In genomic region chr6:73134588-73134987, GRCh38 we compare ENCODE assay signal across 1 cellular context.
A peak's percentile ranks its signal among the peaks of the same experiment; 100 is the strongest.
TF ChIP-seq lines count a peak whose summit lies in the region.

No MANE protein-coding gene starts in this region.

TF ChIP-seq in H1, 55 proteins besides CTCF, POLR2A, EP300 and RAD21 (continued from another document):
- no peak for TF ChIP-seq CHD7 (IDR thresholded peaks at IDR 0.05; ENCODE audit: insufficient replicate concordance, low read length)
- no peak for TF ChIP-seq BACH1 (IDR thresholded peaks at IDR 0.05; ENCODE audit: low read length)
- peak; percentile 94 for TF ChIP-seq MAX (IDR thresholded peaks at IDR 0.05)
- peak; percentile 30; the same call in 1 of the 2 replicates for TF ChIP-seq TBP (IDR thresholded peaks at IDR 0.05; ENCODE audit: low read depth, low read length)
- TF ChIP-seq SAP30 (IDR thresholded peaks at IDR 0.05; ENCODE audit: insufficient read depth, insufficient replicate concordance, low read length): no peak
- no peak for TF ChIP-seq POU5F1 (IDR thresholded peaks at IDR 0.05; ENCODE audit: low read depth, low read length)
- no peak for TF ChIP-seq CTBP2 (IDR thresholded peaks at IDR 0.05; ENCODE audit: borderline replicate concordance, insufficient read depth, insufficient read length, low read length)
- no peak for TF ChIP-seq JUN (IDR thresholded peaks at IDR 0.05; ENCODE audit: low read depth, low read length)
- TF ChIP-seq ATF3 (IDR thresholded peaks at IDR 0.05; ENCODE audit: insufficient read depth, low read depth, low read length): no peak
- no peak for TF ChIP-seq ZNF274 (IDR thresholded peaks at IDR 0.05; ENCODE audit: borderline replicate concordance, extremely low read depth, low read length)
- no peak for TF ChIP-seq SIN3A (conservative IDR thresholded peaks at IDR 0.05 in 1 of 2, IDR thresholded peaks at IDR 0.05 in 1 of 2; ENCODE audit: low read depth in 1 of 2, low read length in 2 of 2)
- peak; percentile 78 for TF ChIP-seq YY1 (IDR thresholded peaks at IDR 0.05; ENCODE audit: low read depth, low read length)
- TF ChIP-seq, protein P1, sequence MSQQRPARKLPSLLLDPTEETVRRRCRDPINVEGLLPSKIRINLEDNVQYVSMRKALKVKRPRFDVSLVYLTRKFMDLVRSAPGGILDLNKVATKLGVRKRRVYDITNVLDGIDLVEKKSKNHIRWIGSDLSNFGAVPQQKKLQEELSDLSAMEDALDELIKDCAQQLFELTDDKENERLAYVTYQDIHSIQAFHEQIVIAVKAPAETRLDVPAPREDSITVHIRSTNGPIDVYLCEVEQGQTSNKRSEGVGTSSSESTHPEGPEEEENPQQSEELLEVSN (IDR thresholded peaks at IDR 0.05): peak; percentile 76
- TF ChIP-seq TAF7 (optimal IDR thresholded peaks at IDR 0.05; ENCODE audit: borderline replicate concordance, low read depth, low read length): no peak
- no peak for TF ChIP-seq TCF12 (IDR thresholded peaks at IDR 0.05; ENCODE audit: low read depth, low read length)
- TF ChIP-seq FOSL1 (IDR thresholded peaks at IDR 0.05; ENCODE audit: insufficient read depth, low read depth, low read length): no peak
- no peak for TF ChIP-seq SP1 (IDR thresholded peaks at IDR 0.05; ENCODE audit: low read depth, low read length)
